ENCODE assay signal across 13 cellular contexts in the genomic region with DNA sequence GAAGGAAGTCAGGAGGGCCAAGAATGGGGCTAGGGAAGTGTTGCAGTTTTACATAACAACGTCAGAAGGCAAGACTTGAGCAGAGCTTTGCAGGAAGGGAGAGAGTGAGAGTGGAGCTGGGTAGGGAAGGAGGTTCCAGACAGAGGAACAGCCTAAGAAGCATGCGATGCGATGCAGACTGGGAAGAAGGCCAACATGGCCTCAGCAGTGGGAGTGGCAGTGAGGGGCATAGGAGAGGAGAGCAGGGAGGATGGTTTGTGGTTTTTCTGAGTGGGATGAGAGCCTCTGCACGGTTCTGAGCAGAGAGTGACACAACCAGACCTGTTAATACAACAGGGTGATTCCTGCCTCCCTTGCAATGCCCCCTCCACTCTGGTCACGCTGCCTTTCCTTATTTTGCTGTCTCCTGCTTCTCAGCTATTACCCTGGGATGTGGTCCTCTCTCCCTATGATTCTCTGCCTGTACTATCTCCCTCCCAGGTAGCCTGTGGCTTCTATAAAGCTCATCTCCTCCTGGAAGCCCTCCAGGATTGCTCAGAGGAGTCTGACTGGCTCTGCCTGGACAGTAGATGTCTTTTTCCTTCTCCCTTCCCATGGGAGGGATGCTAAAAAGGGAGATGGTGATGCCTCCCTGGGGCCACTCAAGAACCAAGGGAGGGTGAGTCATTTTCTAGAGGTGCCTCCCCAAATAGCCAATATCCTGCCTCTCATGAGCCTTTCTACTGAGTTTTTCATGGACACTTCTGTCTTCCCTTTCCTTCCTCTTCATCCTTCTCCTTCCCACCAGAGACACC. TPM values are rescaled to one million over a fixed set of nuclear protein-coding genes. Genes with fewer than 3 reads are reported as not detected.
DNase-seq lines count a peak whose midpoint lies in the region; ATAC-seq and TF ChIP-seq lines count a peak whose summit lies in the region.
"Had no signal": no experiment of that assay in that cellular context is flagged by ENCODE, and none has a peak within 500 bp of the region (broad histone marks: within the 10 kb centered on the region; RNA-seq: fewer than 3 reads in every experiment).

No MANE protein-coding gene starts in this region.

- H3K36me3 ChIP-seq in breast epithelium: no peaks in the 10 kb centered on the region
- H3K36me3 ChIP-seq in CD8-positive, alpha-beta T cell (ENCODE audit: insufficient read depth, low read length): no peaks in the 10 kb centered on the region

- DNase-seq in MCF 10A (ENCODE audit: unreplicated experiment) (peak; percentile 23), breast epithelium (ENCODE audit: low spot score in 2 of 2) (no peak), RPMI8226 (peak; percentile 29), fibroblast of peridontal ligament (ENCODE audit: extremely low read depth) (peak; percentile 88), stromal cell of bone marrow (ENCODE audit: low read depth) (peak; percentile 74)
- DNase-seq in CD8-positive, alpha-beta T cell: no peak
- DNase-seq: dorsolateral prefrontal cortex, NCI-H1092 treated with DMSO at 0.1 percent for 48 hours had no signal

- no peaks in the 10 kb centered on the region for H3K36me3 Mint-ChIP-seq in MCF 10A (ENCODE audit: insufficient read depth, unreplicated experiment)
- no peaks in the 10 kb centered on the region for H3K36me3 Mint-ChIP-seq in CD8-positive, alpha-beta T cell

- H3K4me3 Mint-ChIP-seq in MCF 10A (ENCODE audit: unreplicated experiment): no peak overlapping the region
- H3K4me3 Mint-ChIP-seq in CD8-positive, alpha-beta T cell: no peak overlapping the region
- H3K4me3 Mint-ChIP-seq: B cell had no signal

- H3K4me1 Mint-ChIP-seq in MCF 10A (ENCODE audit: insufficient read depth, unreplicated experiment): no peaks in the 10 kb centered on the region
- no peaks in the 10 kb centered on the region for H3K4me1 Mint-ChIP-seq in CD8-positive, alpha-beta T cell (ENCODE audit: low read depth)
- H3K4me1 Mint-ChIP-seq: B cell had no signal

- H3K27ac Mint-ChIP-seq in MCF 10A (ENCODE audit: low read depth, unreplicated experiment): no peak overlapping the region
- no peak overlapping the region for H3K27ac Mint-ChIP-seq in CD8-positive, alpha-beta T cell
- H3K27ac Mint-ChIP-seq: activated T-helper 2 cell treated with anti-CD3 and anti-CD28 coated beads, Interferon-gamma antibody, Interleukin-2, Interleukin-4, amounts not matched to agents 10 μg/mL and 5 μg/mL and 100 μg/mL, durations not matched to agents 14 hours and 24 hours and 36 hours; B cell had no signal

- no peaks in the 10 kb centered on the region for H3K9me3 ChIP-seq in breast epithelium
- H3K9me3 ChIP-seq in CD8-positive, alpha-beta T cell (ENCODE audit: low read length): no peaks in the 10 kb centered on the region

- H3K27ac ChIP-seq in breast epithelium: no peak overlapping the region
- no peak overlapping the region for H3K27ac ChIP-seq in CD8-positive, alpha-beta T cell (ENCODE audit: low read depth, low read length)
- H3K27ac ChIP-seq: dorsolateral prefrontal cortex had no signal

- peaks cover 58% of the 10 kb centered on the region for H3K27me3 Mint-ChIP-seq in MCF 10A (ENCODE audit: insufficient read depth, unreplicated experiment)
- H3K27me3 Mint-ChIP-seq in CD8-positive, alpha-beta T cell (ENCODE audit: low read depth): peaks cover 45% of the 10 kb centered on the region

- no peak overlapping the region for H3K4me3 ChIP-seq in breast epithelium
- no peak overlapping the region for H3K4me3 ChIP-seq in CD8-positive, alpha-beta T cell (ENCODE audit: low read depth, low read length)
- H3K4me3 ChIP-seq: dorsolateral prefrontal cortex, GM12878 had no signal

- TF ChIP-seq CTCF in MCF 10A (IDR thresholded peaks at IDR 0.05; ENCODE audit: unreplicated experiment) (no peak), breast epithelium (IDR thresholded peaks at IDR 0.05) (no peak)
- no peak for TF ChIP-seq CTCF in CD8-positive, alpha-beta T cell (IDR thresholded peaks at IDR 0.05)

- TF ChIP-seq POLR2A in breast epithelium (IDR thresholded peaks at IDR 0.05): no peak

- H3K27me3 ChIP-seq in breast epithelium: peaks cover 0 to 8% of the 10 kb centered on the region in 2 donors
- H3K27me3 ChIP-seq in CD8-positive, alpha-beta T cell (ENCODE audit: insufficient read depth, low read length): no peaks in the 10 kb centered on the region

- no peaks in the 10 kb centered on the region for H3K9me3 Mint-ChIP-seq in MCF 10A (ENCODE audit: unreplicated experiment)
- H3K9me3 Mint-ChIP-seq in CD8-positive, alpha-beta T cell: no peaks in the 10 kb centered on the region
- H3K9me3 Mint-ChIP-seq: activated T-helper 2 cell treated with anti-CD3 and anti-CD28 coated beads, Interferon-gamma antibody, Interleukin-2, Interleukin-4, amounts not matched to agents 10 μg/mL and 5 μg/mL and 100 μg/mL, durations not matched to agents 14 hours and 24 hours and 36 hours had no signal

- H3K4me1 ChIP-seq in breast epithelium: peaks cover 0 to 12% of the 10 kb centered on the region in 2 donors
- H3K4me1 ChIP-seq in CD8-positive, alpha-beta T cell (ENCODE audit: insufficient read depth, low read length): no peaks in the 10 kb centered on the region

- ATAC-seq in GM18502 (IDR thresholded peaks at IDR 0.05; ENCODE audit: poor library complexity, unreplicated experiment): no peak
- ATAC-seq in HG02798 (IDR thresholded peaks at IDR 0.05; ENCODE audit: poor library complexity, unreplicated experiment): no peak
- ATAC-seq in CD8-positive, alpha-beta T cell: no peak
- ATAC-seq: GM12878 had no signal

- CTCF ChIA-PET in MCF 10A (lab: Yijun Ruan, JAX): interaction anchor here (0.5 to 1.6 kb wide), 3 partner anchors 22 to 1078 kb away, joined by 3 to 6 read pairs (median 3); no protein-coding TSS in a partner anchor
- CTCF ChIA-PET in CD8-positive, alpha-beta T cell (lab: Charles Lee): interaction anchor here (0.5 to 1.2 kb wide), 2 partner anchors 111 to 422 kb away, joined by 3 to 4 read pairs; no protein-coding TSS in a partner anchor

- BruUV-seq in MCF 10A (replicated peaks; lab: Mats Ljungman, UMichigan): no TSS peak

- intact Hi-C loops in MCF 10A (cut with micrococcal nuclease) (no loop called here), breast epithelium (cut with DNase I; ENCODE audit: low total_unique reads) (no loop called here)
- intact Hi-C loops in CD8-positive, alpha-beta T cell (cut with DNase I, micrococcal nuclease): no loop called here

- POLR2A ChIA-PET in MCF 10A (lab: Yijun Ruan, JAX): no interaction called here
- POLR2A ChIA-PET in CD8-positive, alpha-beta T cell (lab: Charles Lee): no interaction called here

RNA-seq across cellular contexts. Expression of gene NGFR, which starts 38.7 kb away (rescaled TPM):
- 0.22 and 0.26 TPM in 2 replicates for total RNA-seq in MCF 10A (2022)
- 10 to 100 TPM in 2 of 3 donors, 1 to 10 TPM in 1; 3.4 to 27.8 (median 17.7) TPM for total RNA-seq in breast epithelium
- under 1 TPM; 0.25 to 0.73 TPM for total RNA-seq in CD8-positive, alpha-beta T cell

RNA-seq across cellular contexts. Expression of gene PHB1, which starts 41.7 kb away (rescaled TPM):
- total RNA-seq in MCF 10A (2022): 122 and 134 TPM in 2 replicates
- total RNA-seq in breast epithelium: 100 to 1,000 TPM; 100 to 110 (median 108) TPM
- total RNA-seq in CD8-positive, alpha-beta T cell: 10 to 100 TPM; 26.3 to 27.0 TPM

Comparison
In these comparisons a context has a peak if more than half of its experiments do, and no peak if none do; other contexts are left out.
1. DNase-seq: peak in MCF 10A (single experiment), RPMI8226 (single experiment), fibroblast of peridontal ligament (single experiment) and stromal cell of bone marrow (single experiment); none in breast epithelium (0 of 2) and CD8-positive, alpha-beta T cell (0 of 7).